In the genomic region with DNA sequence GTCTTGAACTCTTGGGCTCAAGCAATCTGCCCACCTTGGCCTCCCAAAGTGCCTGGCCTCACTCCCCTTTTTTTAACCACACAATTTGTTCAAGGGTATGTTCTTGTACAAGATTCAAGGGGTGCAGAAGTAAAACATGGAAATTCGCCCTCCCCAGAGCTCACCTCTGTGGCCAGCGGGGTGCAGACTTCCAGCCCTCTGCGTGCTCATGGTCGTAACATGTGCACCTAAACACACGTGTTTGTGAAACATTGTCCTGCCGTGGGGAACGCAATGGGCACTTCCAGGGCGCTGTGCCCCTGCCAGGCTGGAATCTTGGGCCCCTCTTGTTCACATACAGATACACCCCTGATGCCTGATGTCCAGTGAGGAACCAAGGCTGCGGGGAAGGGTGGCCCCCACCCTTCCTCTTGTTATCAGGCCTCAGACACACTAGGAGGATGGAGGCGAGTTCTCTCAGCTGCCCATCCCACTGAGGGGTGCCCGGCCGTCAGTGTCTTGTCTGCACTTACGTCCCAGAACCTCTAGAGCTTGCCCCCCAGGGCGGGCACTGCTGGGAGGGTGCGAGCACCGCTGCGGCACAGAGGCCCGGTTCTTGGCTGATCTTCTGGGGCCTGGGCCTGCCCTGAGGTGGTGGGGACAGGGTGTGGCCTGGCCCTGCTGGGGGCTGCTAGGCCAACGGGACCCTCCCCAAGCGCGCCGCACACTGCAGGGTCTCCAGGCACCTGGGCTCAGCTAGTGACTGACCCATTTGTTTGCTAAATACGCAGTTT, we compare ENCODE assay signal across 1 cellular context.
TF ChIP-seq lines count a peak whose summit lies in the region.

No MANE protein-coding gene starts in this region.

TF ChIP-seq in K562, 482 proteins besides CTCF, POLR2A, EP300 and RAD21:
- no peak for TF ChIP-seq SAFB (IDR thresholded peaks at IDR 0.05; ENCODE audit: borderline replicate concordance, low read depth, low read length)
- TF ChIP-seq ZBTB7A (IDR thresholded peaks at IDR 0.05; ENCODE audit: borderline replicate concordance, control insufficient read depth, low read depth, low read length) = 0 out of 2 replicates have a peak, but pooled peaks have one; percentile 31
- TF ChIP-seq YBX1 (IDR thresholded peaks at IDR 0.05) = no peak
- no peak for TF ChIP-seq ZNF12 (CRISPR knock-in tag; IDR thresholded peaks at IDR 0.05)
